11 cellular contexts compared by ENCODE assay signal in genomic region chr6:134172020-134172766, GRCh38.
DNase-seq lines count a peak whose midpoint lies in the region; ATAC-seq and TF ChIP-seq lines count a peak whose summit lies in the region.
"Had no signal": no experiment of that assay in that cellular context is flagged by ENCODE, and none has a peak within 500 bp of the region (broad histone marks: within the 10 kb centered on the region; RNA-seq: fewer than 3 reads in every experiment).

No MANE protein-coding gene starts in this region.

- no peak for TF ChIP-seq CTCF in CD4-positive, alpha-beta T cell (IDR thresholded peaks at IDR 0.05)
- no peak for TF ChIP-seq CTCF in prostate gland (IDR thresholded peaks at IDR 0.05)

- H3K4me3 ChIP-seq in prostate gland, result peak overlapping the region; percentile 64 to 73

- H3K9me3 ChIP-seq in CD4-positive, alpha-beta T cell (ENCODE audit: control insufficient read depth, low read length), result no peaks in the 10 kb centered on the region
- no peaks in the 10 kb centered on the region for H3K9me3 ChIP-seq in prostate gland

- H3K27ac Mint-ChIP-seq in CD4-positive, alpha-beta T cell, result no peak overlapping the region
- peak overlapping the region; percentile 21 for H3K27ac Mint-ChIP-seq in activated CD4-positive, alpha-beta memory T cell treated with anti-CD3 and anti-CD28 coated beads for 36 hours

- TF ChIP-seq POLR2A in prostate gland (IDR thresholded peaks at IDR 0.05), result no peak

- H3K27me3 Mint-ChIP-seq in CD4-positive, alpha-beta T cell, result no peaks in the 10 kb centered on the region
- no peaks in the 10 kb centered on the region for H3K27me3 Mint-ChIP-seq in activated CD4-positive, alpha-beta memory T cell treated with anti-CD3 and anti-CD28 coated beads for 36 hours

- DNase-seq in CD4-positive, alpha-beta T cell, result no peak
- DNase-seq in activated CD4-positive, alpha-beta memory T cell treated with anti-CD3 and anti-CD28 coated beads for 36 hours, result no peak
- peak; percentile 34 for DNase-seq in fibroblast of gingiva (ENCODE audit: low read depth)
- no peak for DNase-seq in prostate gland (ENCODE audit: low spot score)
- DNase-seq in NCI-H2227 (lab: John Stamatoyannopoulos, UW; ENCODE audit: unreplicated experiment), result no peak
- no peak for DNase-seq in occipital lobe (lab: John Stamatoyannopoulos, UW)
- no peak for DNase-seq in NCI-H2107 treated with DMSO at 0.1 percent for 48 hours (lab: John Stamatoyannopoulos, UW; ENCODE audit: unreplicated experiment)
- DNase-seq: central memory CD4-positive, alpha-beta T cell; Kasumi-1 had no signal

- H3K36me3 Mint-ChIP-seq in CD4-positive, alpha-beta T cell (ENCODE audit: low read depth), result peaks cover 70% of the 10 kb centered on the region
- H3K36me3 Mint-ChIP-seq in activated CD4-positive, alpha-beta memory T cell treated with anti-CD3 and anti-CD28 coated beads for 36 hours, result peaks cover 58% of the 10 kb centered on the region

- peaks cover 67% of the 10 kb centered on the region for H3K4me1 Mint-ChIP-seq in CD4-positive, alpha-beta T cell (ENCODE audit: low read depth)
- H3K4me1 Mint-ChIP-seq in activated CD4-positive, alpha-beta memory T cell treated with anti-CD3 and anti-CD28 coated beads for 36 hours (ENCODE audit: low read depth), result peaks cover 55% of the 10 kb centered on the region

- H3K27ac ChIP-seq in CD4-positive, alpha-beta T cell (ENCODE audit: low read depth, low read length), result no peak overlapping the region
- H3K27ac ChIP-seq in prostate gland, result peak overlapping the region in 1 of 2 donors; percentile 0

- ATAC-seq in CD4-positive, alpha-beta T cell (ENCODE audit: poor library complexity), result no peak
- no peak for ATAC-seq in HG03460 (IDR thresholded peaks at IDR 0.05; ENCODE audit: unreplicated experiment)
- ATAC-seq: HCT116 had no signal

- 53% methylated on average over 11 of the region's 11 CpGs for WGBS in prostate gland

- no peaks in the 10 kb centered on the region for H3K27me3 ChIP-seq in CD4-positive, alpha-beta T cell (ENCODE audit: control insufficient read depth, insufficient read depth, low read length)
- H3K27me3 ChIP-seq in prostate gland (replicated peaks; ENCODE audit: insufficient read depth), result no peaks in the 10 kb centered on the region

- CTCF ChIA-PET in CD4-positive, alpha-beta T cell (lab: Charles Lee), result interaction anchor here (3.5 kb wide), 1 partner anchor 469 kb away, joined by 17 read pairs; no protein-coding TSS in a partner anchor
- CTCF ChIA-PET in activated CD4-positive, alpha-beta memory T cell treated with anti-CD3 and anti-CD28 coated beads for 36 hours (lab: Charles Lee), result interaction anchor here (0.6 to 3.4 kb wide), 8 partner anchors 16 to 710 kb away, joined by 3 to 19 read pairs (median 3); no protein-coding TSS in a partner anchor

- H3K4me3 Mint-ChIP-seq in CD4-positive, alpha-beta T cell, result peak overlapping the region; percentile 95
- peak overlapping the region; percentile 98 for H3K4me3 Mint-ChIP-seq in activated CD4-positive, alpha-beta memory T cell treated with anti-CD3 and anti-CD28 coated beads for 36 hours

- intact Hi-C loops in CD4-positive, alpha-beta T cell (cut with DNase I, micrococcal nuclease), result loop anchor here (1.0 to 10.0 kb wide), 7 partner anchors 220 to 1265 kb away; partner anchors contain the start of genes MYB (in 1 of the 2) and TBPL1 (in 1 of the 2)
- intact Hi-C loops in activated CD4-positive, alpha-beta memory T cell treated with anti-CD3 and anti-CD28 coated beads for 36 hours (cut with micrococcal nuclease), result loop anchor here (5.0 to 10.0 kb wide), 2 partner anchors 1013 to 1265 kb away; partner anchors contain the start of gene MYB
- intact Hi-C loops in prostate gland (cut with DNase I), result loop anchor here (2.0 to 5.0 kb wide), 3 partner anchors 650 to 770 kb away; no protein-coding TSS in a partner anchor

- H3K36me3 ChIP-seq in prostate gland, result peaks cover 4 to 8% of the 10 kb centered on the region in 2 donors

- no peaks in the 10 kb centered on the region for H3K4me1 ChIP-seq in prostate gland (replicated peaks)

- H3K9me3 Mint-ChIP-seq in CD4-positive, alpha-beta T cell, result no peaks in the 10 kb centered on the region
- no peaks in the 10 kb centered on the region for H3K9me3 Mint-ChIP-seq in activated CD4-positive, alpha-beta memory T cell treated with anti-CD3 and anti-CD28 coated beads for 36 hours

- POLR2A ChIA-PET in CD4-positive, alpha-beta T cell (lab: Charles Lee), result interaction anchor here (1.9 kb wide), 1 partner anchor 469 kb away, joined by 6 read pairs; no protein-coding TSS in a partner anchor
- POLR2A ChIA-PET in activated CD4-positive, alpha-beta memory T cell treated with anti-CD3 and anti-CD28 coated beads for 36 hours (lab: Charles Lee), result no interaction called here
